Comparison of ENCODE assay signal across 1 cellular context in genomic region chr5:124996023-124996763, GRCh38.
TF ChIP-seq lines count a peak whose summit lies in the region.

No MANE protein-coding gene starts in this region.

TF ChIP-seq in GM23338, 12 proteins besides CTCF, POLR2A, EP300 and RAD21 (continued from another document):
- TF ChIP-seq ZNF462 (CRISPR knock-in tag; IDR thresholded peaks at IDR 0.05) = no peak
- no peak for TF ChIP-seq STAT1 (IDR thresholded peaks at IDR 0.05; ENCODE audit: unreplicated experiment)
- no peak for TF ChIP-seq NANOG (IDR thresholded peaks at IDR 0.05; ENCODE audit: borderline replicate concordance)
- TF ChIP-seq EZH2 (IDR thresholded peaks at IDR 0.05; ENCODE audit: low read depth, unreplicated experiment) = no peak
- no peak for TF ChIP-seq CREB1 (CRISPR knock-in tag; IDR thresholded peaks at IDR 0.05; ENCODE audit: low read depth)
- TF ChIP-seq JUNB (IDR thresholded peaks at IDR 0.05; ENCODE audit: unreplicated experiment) = no peak
- TF ChIP-seq ZNF114 (CRISPR knock-in tag; IDR thresholded peaks at IDR 0.05) = no peak
- TF ChIP-seq, protein P1, sequence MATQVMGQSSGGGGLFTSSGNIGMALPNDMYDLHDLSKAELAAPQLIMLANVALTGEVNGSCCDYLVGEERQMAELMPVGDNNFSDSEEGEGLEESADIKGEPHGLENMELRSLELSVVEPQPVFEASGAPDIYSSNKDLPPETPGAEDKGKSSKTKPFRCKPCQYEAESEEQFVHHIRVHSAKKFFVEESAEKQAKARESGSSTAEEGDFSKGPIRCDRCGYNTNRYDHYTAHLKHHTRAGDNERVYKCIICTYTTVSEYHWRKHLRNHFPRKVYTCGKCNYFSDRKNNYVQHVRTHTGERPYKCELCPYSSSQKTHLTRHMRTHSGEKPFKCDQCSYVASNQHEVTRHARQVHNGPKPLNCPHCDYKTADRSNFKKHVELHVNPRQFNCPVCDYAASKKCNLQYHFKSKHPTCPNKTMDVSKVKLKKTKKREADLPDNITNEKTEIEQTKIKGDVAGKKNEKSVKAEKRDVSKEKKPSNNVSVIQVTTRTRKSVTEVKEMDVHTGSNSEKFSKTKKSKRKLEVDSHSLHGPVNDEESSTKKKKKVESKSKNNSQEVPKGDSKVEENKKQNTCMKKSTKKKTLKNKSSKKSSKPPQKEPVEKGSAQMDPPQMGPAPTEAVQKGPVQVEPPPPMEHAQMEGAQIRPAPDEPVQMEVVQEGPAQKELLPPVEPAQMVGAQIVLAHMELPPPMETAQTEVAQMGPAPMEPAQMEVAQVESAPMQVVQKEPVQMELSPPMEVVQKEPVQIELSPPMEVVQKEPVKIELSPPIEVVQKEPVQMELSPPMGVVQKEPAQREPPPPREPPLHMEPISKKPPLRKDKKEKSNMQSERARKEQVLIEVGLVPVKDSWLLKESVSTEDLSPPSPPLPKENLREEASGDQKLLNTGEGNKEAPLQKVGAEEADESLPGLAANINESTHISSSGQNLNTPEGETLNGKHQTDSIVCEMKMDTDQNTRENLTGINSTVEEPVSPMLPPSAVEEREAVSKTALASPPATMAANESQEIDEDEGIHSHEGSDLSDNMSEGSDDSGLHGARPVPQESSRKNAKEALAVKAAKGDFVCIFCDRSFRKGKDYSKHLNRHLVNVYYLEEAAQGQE (IDR thresholded peaks at IDR 0.05; ENCODE audit: unreplicated experiment) = no peak
TF ChIP-seq in GM23338: peak in this region for 0.
